ENCODE assay signal across 14 cellular contexts in genomic region chr4:127120706-127121105, GRCh38.
DNase-seq lines count a peak whose midpoint lies in the region; ATAC-seq and TF ChIP-seq lines count a peak whose summit lies in the region.
"Had no signal": no experiment of that assay in that cellular context is flagged by ENCODE, and none has a peak within 500 bp of the region (broad histone marks: within the 10 kb centered on the region; RNA-seq: fewer than 3 reads in every experiment).

No MANE protein-coding gene starts in this region.

- H2AFZ ChIP-seq in DND-41 (ENCODE audit: low read depth, low read length), result no peak overlapping the region

- peaks cover 3% of the 10 kb centered on the region; the same call in 1 of the 2 replicates for H3K4me1 ChIP-seq in DND-41 (ENCODE audit: insufficient read depth, low read length)
- H3K4me1 ChIP-seq in CD4-positive, alpha-beta memory T cell (ENCODE audit: insufficient read depth, low read length), result no peaks in the 10 kb centered on the region
- H3K4me1 ChIP-seq: BLaER1 treated with 17β-estradiol and CSF1 and Interleukin-3, amounts not matched to agents 10 nM and 100 nM had no signal

- CTCF ChIA-PET in CD4-positive, alpha-beta memory T cell (lab: Charles Lee; ENCODE audit: partially characterized antibody), result no interaction called here

- no peak overlapping the region for H3K4me2 ChIP-seq in DND-41 (ENCODE audit: insufficient read depth, low read length)
- H3K4me2 ChIP-seq: BLaER1 treated with 17β-estradiol and CSF1 and Interleukin-3, amounts not matched to agents 10 nM and 100 nM had no signal

- no peaks in the 10 kb centered on the region for H3K79me2 ChIP-seq in DND-41 (ENCODE audit: insufficient read depth, low read length)

- peaks cover 2 to 20% (median 9%) of the 10 kb centered on the region in 8 donors for H3K9me3 Mint-ChIP-seq in CD4-positive, alpha-beta memory T cell
- H3K9me3 Mint-ChIP-seq: HFFc6 had no signal

- ATAC-seq in DND-41 (ENCODE audit: insufficient read depth, low read depth), result peak; percentile 31; the same call in 1 of the 3 replicates

- H3K9me3 ChIP-seq in DND-41 (ENCODE audit: insufficient read depth, low read length, severe bottlenecking) (no peaks in the 10 kb centered on the region), WERI-Rb-1 (ENCODE audit: severe bottlenecking) (no peaks in the 10 kb centered on the region)
- no peaks in the 10 kb centered on the region for H3K9me3 ChIP-seq in CD4-positive, alpha-beta memory T cell (ENCODE audit: control insufficient read depth in 1 of 2, low read length in 2 of 2)

- no peaks in the 10 kb centered on the region for H3K27me3 Mint-ChIP-seq in CD4-positive, alpha-beta memory T cell
- H3K27me3 Mint-ChIP-seq: CD4-positive, CD25-positive, alpha-beta regulatory T cell had no signal

- no peak for TF ChIP-seq CTCF in DND-41 (IDR thresholded peaks at IDR 0.05; ENCODE audit: borderline replicate concordance, extremely low read depth, low read length, poor library complexity, severe bottlenecking)
- TF ChIP-seq CTCF in WERI-Rb-1 (IDR thresholded peaks at IDR 0.05; ENCODE audit: low read depth, low read length), result no peak

- no peak overlapping the region for H3K4me3 Mint-ChIP-seq in CD4-positive, alpha-beta memory T cell
- H3K4me3 Mint-ChIP-seq: CD4-positive, CD25-positive, alpha-beta regulatory T cell; HFFc6 had no signal

- H3K4me3 ChIP-seq in DND-41 (ENCODE audit: low read depth in 1 of 2, low read length in 2 of 2) (no peak overlapping the region), WERI-Rb-1 (ENCODE audit: low read depth, low read length) (no peak overlapping the region)
- no peak overlapping the region for H3K4me3 ChIP-seq in CD4-positive, alpha-beta memory T cell (ENCODE audit: low read length in 2 of 2)
- H3K4me3 ChIP-seq: BLaER1 treated with 17β-estradiol and CSF1 and Interleukin-3, amounts not matched to agents 10 nM and 100 nM had no signal

- DNase-seq in DND-41 (no peak), NCI-H446 treated with DMSO at 0.1 percent for 48 hours (lab: John Stamatoyannopoulos, UW) (peak; percentile 48), WERI-Rb-1 (peak; percentile 77), retina (no peak), COLO668 (lab: John Stamatoyannopoulos, UW; ENCODE audit: unreplicated experiment) (no peak), NCI-H2227 treated with DMSO at 0.1 percent for 48 hours (lab: John Stamatoyannopoulos, UW) (no peak)
- no peak for DNase-seq in CD4-positive, alpha-beta memory T cell
- DNase-seq: ACHN; CD4-positive, CD25-positive, alpha-beta regulatory T cell; GF-D8; HCEC 1CT; HFFc6; KG1 had no signal

- H3K9ac ChIP-seq in DND-41 (ENCODE audit: low read depth, low read length), result no peak overlapping the region
- H3K9ac ChIP-seq: BLaER1 treated with 17β-estradiol and CSF1 and Interleukin-3, amounts not matched to agents 10 nM and 100 nM had no signal

- H3K36me3 ChIP-seq in DND-41 (ENCODE audit: insufficient read depth, low read length), result no peaks in the 10 kb centered on the region
- H3K36me3 ChIP-seq in WERI-Rb-1, result no peaks in the 10 kb centered on the region
- H3K36me3 ChIP-seq in CD4-positive, alpha-beta memory T cell (ENCODE audit: insufficient read depth, low read length), result no peaks in the 10 kb centered on the region
- H3K36me3 ChIP-seq: BLaER1 treated with 17β-estradiol and CSF1 and Interleukin-3, amounts not matched to agents 10 nM and 100 nM had no signal

- H4K20me1 ChIP-seq in DND-41 (ENCODE audit: insufficient read depth, low read length), result no peaks in the 10 kb centered on the region
- H4K20me1 ChIP-seq: BLaER1 treated with 17β-estradiol and CSF1 and Interleukin-3, amounts not matched to agents 10 nM and 100 nM had no signal

- intact Hi-C loops in CD4-positive, alpha-beta memory T cell (cut with micrococcal nuclease), result no loop called here

- no peaks in the 10 kb centered on the region for H3K4me1 Mint-ChIP-seq in CD4-positive, alpha-beta memory T cell
- H3K4me1 Mint-ChIP-seq: CD4-positive, CD25-positive, alpha-beta regulatory T cell had no signal

- H3K27ac ChIP-seq in DND-41 (ENCODE audit: low read length), result no peak overlapping the region
- no peak overlapping the region for H3K27ac ChIP-seq in WERI-Rb-1
- H3K27ac ChIP-seq in CD4-positive, alpha-beta memory T cell (ENCODE audit: low read depth, low read length), result no peak overlapping the region
- H3K27ac ChIP-seq: BLaER1 treated with 17β-estradiol and CSF1 and Interleukin-3, amounts not matched to agents 10 nM and 100 nM had no signal

- H3K27ac Mint-ChIP-seq in CD4-positive, alpha-beta memory T cell, result no peak overlapping the region
- H3K27ac Mint-ChIP-seq: CD4-positive, CD25-positive, alpha-beta regulatory T cell; HFFc6 had no signal

- H3K36me3 Mint-ChIP-seq in CD4-positive, alpha-beta memory T cell, result no peaks in the 10 kb centered on the region
- H3K36me3 Mint-ChIP-seq: CD4-positive, CD25-positive, alpha-beta regulatory T cell had no signal

- no peaks in the 10 kb centered on the region for H3K27me3 ChIP-seq in DND-41 (ENCODE audit: insufficient read depth, low read length, poor library complexity)
- no peaks in the 10 kb centered on the region for H3K27me3 ChIP-seq in WERI-Rb-1 (ENCODE audit: insufficient read depth, low read depth, severe bottlenecking)
- H3K27me3 ChIP-seq in CD4-positive, alpha-beta memory T cell (ENCODE audit: insufficient read depth, low read length), result no peaks in the 10 kb centered on the region
- H3K27me3 ChIP-seq: BLaER1 treated with 17β-estradiol and CSF1 and Interleukin-3, amounts not matched to agents 10 nM and 100 nM had no signal

- POLR2A ChIA-PET in CD4-positive, alpha-beta memory T cell (lab: Charles Lee; ENCODE audit: partially characterized antibody), result no interaction called here

Comparison
In these comparisons a context has a peak if more than half of its experiments do, and no peak if none do; other contexts are left out.
1. DNase-seq: peak in NCI-H446 treated with DMSO at 0.1 percent for 48 hours (single experiment) and WERI-Rb-1 (single experiment); none in DND-41 (single experiment), retina (single experiment), CD4-positive, alpha-beta memory T cell (0 of 5), COLO668 (single experiment) and NCI-H2227 treated with DMSO at 0.1 percent for 48 hours (single experiment).